In genomic region chr10:78178940-78179339, GRCh38 we compare ENCODE assay signal across 14 cellular contexts.
DNase-seq lines count a peak whose midpoint lies in the region; ATAC-seq, FAIRE-seq and TF ChIP-seq lines count a peak whose summit lies in the region.
"Had no signal": no experiment of that assay in that cellular context is flagged by ENCODE, and none has a peak within 500 bp of the region (broad histone marks: within the 10 kb centered on the region; RNA-seq: fewer than 3 reads in every experiment).

No MANE protein-coding gene starts in this region.

- no peaks in the 10 kb centered on the region for H3K9me3 ChIP-seq in A549
- H3K9me3 ChIP-seq: spleen had no signal

- peak in 1 of 2 experiments; percentile 68; a peak in 3 of 6 replicates for ATAC-seq in A549
- no peak for ATAC-seq in HG03432 (IDR thresholded peaks at IDR 0.05; ENCODE audit: unreplicated experiment)
- no peak for ATAC-seq in HG03354 (IDR thresholded peaks at IDR 0.05; ENCODE audit: poor library complexity, severe bottlenecking, unreplicated experiment)
- ATAC-seq: Panc1 had no signal

- FAIRE-seq in A549 (lab: Jason Lieb, UNC): no peak
- FAIRE-seq: TTC549 had no signal

- no peak for TF ChIP-seq CTCF in A549 (IDR thresholded peaks at IDR 0.05)
- TF ChIP-seq CTCF in brain microvascular endothelial cell (IDR thresholded peaks at IDR 0.05; ENCODE audit: low read depth, low read length, missing control alignments): no peak

- H3K27me3 ChIP-seq in H7 (ENCODE audit: control insufficient read depth, insufficient read depth, low read length) (no peaks in the 10 kb centered on the region), brain microvascular endothelial cell (replicated peaks) (peaks cover 34% of the 10 kb centered on the region)

- POLR2A ChIA-PET in A549 (lab: Yijun Ruan, JAX): no interaction called here

- H3K36me3 ChIP-seq in H7 (replicated peaks; ENCODE audit: control insufficient read depth, insufficient read depth, low read length) (no peaks in the 10 kb centered on the region), brain microvascular endothelial cell (replicated peaks) (no peaks in the 10 kb centered on the region)
- H3K36me3 ChIP-seq: spleen had no signal

- H3K27ac ChIP-seq in A549 (no peak overlapping the region), brain microvascular endothelial cell (no peak overlapping the region)
- H3K27ac ChIP-seq: spleen had no signal

- TF ChIP-seq EP300 in A549 (IDR thresholded peaks at IDR 0.05): no peak

- 27% methylated on average over 7 of the region's 7 CpGs for WGBS in A549 (ENCODE audit: missing lambda C conversion rate)

- no peak for TF ChIP-seq POLR2A in A549 (IDR thresholded peaks at IDR 0.05; ENCODE audit: low read length)

- in situ Hi-C loops in brain microvascular endothelial cell (cut with HindIII; ENCODE audit: low pct_ligation_motif_present, low sequenced_read_pairs): no loop called here

- no peak for TF ChIP-seq RAD21 in A549 (conservative IDR thresholded peaks at IDR 0.05 in 1 of 2, IDR thresholded peaks at IDR 0.05 in 1 of 2)

- no peaks in the 10 kb centered on the region for H3K4me1 ChIP-seq in A549
- H3K4me1 ChIP-seq: spleen had no signal

- no peak for DNase-seq in A549 (ENCODE audit: low read depth in 1 of 2, low spot score in 1 of 2)
- peak; percentile 68 for DNase-seq in H7
- DNase-seq in brain microvascular endothelial cell: peak; percentile 4
- peak; percentile 10 for DNase-seq in kidney tubule cell (ENCODE audit: low spot score)
- no peak for DNase-seq in activated CD4-positive, alpha-beta T cell treated with anti-CD3 and anti-CD28 coated beads, Interleukin-2, amount 50 U/mL, for 1 hour
- no peak for DNase-seq in 8988T
- DNase-seq: activated CD8-positive, alpha-beta memory T cell treated with anti-CD3 and anti-CD28 coated beads, Interleukin-2, amount 50 U/mL, for 4 hours; naive B cell; NCI-H2081 treated with DMSO at 0.1 percent for 48 hours; spleen had no signal

- H3K4me2 ChIP-seq in A549: no peak overlapping the region

- H3K4me3 ChIP-seq in A549 (no peak overlapping the region), H7 (ENCODE audit: insufficient read depth, low read depth, low read length) (no peak overlapping the region), brain microvascular endothelial cell (ENCODE audit: low read depth, low read length) (no peak overlapping the region)
- H3K4me3 ChIP-seq: spleen had no signal

- CTCF ChIA-PET in A549 (lab: Yijun Ruan, JAX): interaction anchor here (0.9 to 2.2 kb wide), 2 partner anchors 123 to 131 kb away, joined by 3 to 8 read pairs; no protein-coding TSS in a partner anchor

TF ChIP-seq in A549, 52 proteins besides CTCF, POLR2A, EP300 and RAD21:
- TF ChIP-seq HOXA7 (CRISPR knock-in tag; IDR thresholded peaks at IDR 0.05): no peak
- TF ChIP-seq ZFP36 (IDR thresholded peaks at IDR 0.05; ENCODE audit: borderline replicate concordance, partially characterized antibody): peak; percentile 61

Comparison
In these comparisons a context has a peak if more than half of its experiments do, and no peak if none do; other contexts are left out.
1. DNase-seq: peak in H7 (single experiment), brain microvascular endothelial cell (single experiment) and kidney tubule cell (single experiment); none in A549 (0 of 2), activated CD4-positive, alpha-beta T cell treated with anti-CD3 and anti-CD28 coated beads, Interleukin-2, amount 50 U/mL, for 1 hour (single experiment) and 8988T (single experiment).